23 cellular contexts compared by ENCODE assay signal in the genomic region with DNA sequence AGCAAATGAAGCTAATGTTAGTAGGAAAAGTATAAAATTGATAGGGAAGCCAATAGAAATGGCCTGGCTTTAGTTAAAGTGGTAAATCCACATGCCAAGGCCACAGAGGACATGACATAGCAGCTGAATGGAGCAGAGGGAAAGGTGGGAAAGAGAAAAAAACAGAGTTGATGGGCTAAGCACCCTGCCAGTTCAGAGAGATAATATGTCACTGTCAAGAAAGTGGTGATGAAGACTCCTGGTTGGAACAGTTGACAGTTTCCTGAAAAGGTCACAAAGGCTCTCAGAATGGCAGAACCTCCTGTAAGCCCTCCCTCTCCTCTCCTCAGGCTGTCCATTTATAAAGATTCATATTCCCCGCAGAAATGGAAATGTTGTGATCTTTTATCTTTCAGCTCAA.
"Had no signal": no experiment of that assay in that cellular context is flagged by ENCODE, and none has a peak within 500 bp of the region (broad histone marks: within the 10 kb centered on the region; RNA-seq: fewer than 3 reads in every experiment).

No MANE protein-coding gene starts in this region.

- FAIRE-seq: HTR-8/SVneo had no signal

- H3K27me3 ChIP-seq: MG63, SJSA1 had no signal

- H3K27ac ChIP-seq: HL-60, RWPE1, SJSA1, SK-N-MC had no signal

- H3K9me3 ChIP-seq: MG63, SJSA1 had no signal

- DNase-seq: Karpas-422, KG1, MG63, NCI-H1092, NCI-H1105 treated with DMSO at 0.1 percent for 48 hours, NCI-H1436, NCI-H187, NCI-H2029, NCI-H2081 treated with DMSO at 0.1 percent for 48 hours, NCI-H2171, NCI-H226, NCI-H446, NCI-H510A, NCI-H524 treated with DMSO at 0.1 percent for 48 hours, NCI-H69, NCI-H774, SIG-M5 had no signal

- ATAC-seq: Panc1 had no signal

- H3K4me3 ChIP-seq: MG63, SJSA1, SK-N-MC had no signal
